In genomic region chr14:70640938-70641547, GRCh38 we compare ENCODE assay signal across 8 cellular contexts. TPM values are rescaled to one million over a fixed set of nuclear protein-coding genes. Genes with fewer than 3 reads are reported as not detected.
DNase-seq lines count a peak whose midpoint lies in the region; ATAC-seq and TF ChIP-seq lines count a peak whose summit lies in the region.

No MANE protein-coding gene starts in this region.

- H3K9me3 ChIP-seq in PC-9 (ENCODE audit: insufficient read depth, low read depth) = peaks cover 7% of the 10 kb centered on the region
- H3K9me3 ChIP-seq in right atrium auricular region = no peaks in the 10 kb centered on the region

- peaks cover 32% of the 10 kb centered on the region for H3K4me1 ChIP-seq in PC-9 (replicated peaks; ENCODE audit: insufficient read depth)
- peaks cover 0 to 24% of the 10 kb centered on the region in 2 donors for H3K4me1 ChIP-seq in right atrium auricular region
- H3K4me1 ChIP-seq in rectal smooth muscle tissue (ENCODE audit: control insufficient read depth, insufficient read depth, low read length) = no peaks in the 10 kb centered on the region

- peak overlapping the region; percentile 74 for H2AFZ ChIP-seq in PC-9

- no peaks in the 10 kb centered on the region for H3K27me3 ChIP-seq in PC-9 (ENCODE audit: insufficient read depth, low read depth)
- H3K27me3 ChIP-seq in right atrium auricular region = no peaks in the 10 kb centered on the region
- H3K27me3 ChIP-seq in rectal smooth muscle tissue (ENCODE audit: control insufficient read depth, insufficient read depth, low read length) = no peaks in the 10 kb centered on the region

- H4K20me1 ChIP-seq in PC-9 (ENCODE audit: insufficient read depth) = no peaks in the 10 kb centered on the region

- 0 out of 2 replicates have a peak overlapping the region, but pooled peaks have one; percentile 1 for H3K27ac ChIP-seq in PC-9
- H3K27ac ChIP-seq in right atrium auricular region = no peak overlapping the region
- H3K27ac ChIP-seq in rectal smooth muscle tissue (ENCODE audit: low read depth, low read length) = no peak overlapping the region

- CTCF ChIA-PET in PC-9 (lab: Charles Lee) = interaction anchor here (0.6 kb wide), 1 partner anchor 177 kb away, joined by 13 read pairs; no protein-coding TSS in a partner anchor

- H3F3A ChIP-seq in PC-9 (ENCODE audit: insufficient read depth, low read depth) = peaks cover 15% of the 10 kb centered on the region

- peak overlapping the region; percentile 74 for H3K4me2 ChIP-seq in PC-9

- intact Hi-C loops in CD14-positive monocyte (cut with micrococcal nuclease) = loop anchor here in 1 of 2 donors (5.0 kb wide), 1 partner anchor 51 kb away; no protein-coding TSS in a partner anchor
- intact Hi-C loops in PC-9 (cut with micrococcal nuclease; ENCODE audit: unreplicated experiment) = loop anchor here (1.0 to 2.0 kb wide), 5 partner anchors 24 to 168 kb away; partner anchors contain the start of gene MAP3K9

- peaks cover 0 to 14% of the 10 kb centered on the region in 2 donors for H3K36me3 Mint-ChIP-seq in CD14-positive monocyte

- peak; percentile 82 for ATAC-seq in HG03354 (IDR thresholded peaks at IDR 0.05; ENCODE audit: poor library complexity, severe bottlenecking, unreplicated experiment)

- no peak for DNase-seq in CD14-positive monocyte (ENCODE audit: low spot score)
- peak; percentile 59 for DNase-seq in GM19238 (ENCODE audit: insufficient read length, low spot score)
- peak; percentile 47 to 77 for DNase-seq in PC-9
- DNase-seq in activated naive CD4-positive, alpha-beta T cell treated with anti-CD3 and anti-CD28 coated beads, Interleukin-2, amount 50 U/mL, for 16 hours = peak; percentile 63
- DNase-seq in right atrium auricular region (ENCODE audit: low spot score) = no peak
- DNase-seq in NAMALWA (ENCODE audit: low spot score) = no peak

- H3K4me1 Mint-ChIP-seq in CD14-positive monocyte = peaks cover 25% of the 10 kb centered on the region

- peaks cover 36 to 47% (median 42%) of the 10 kb centered on the region in 3 donors for H3K27me3 Mint-ChIP-seq in CD14-positive monocyte (ENCODE audit: low read depth in 3 of 3)

- TSS peak; percentile 62 for BruUV-seq in PC-9 (replicated peaks; lab: Mats Ljungman, UMichigan)

- H3K9me2 ChIP-seq in PC-9 (ENCODE audit: insufficient read depth) = no peaks in the 10 kb centered on the region

- no peak overlapping the region for H3K9ac ChIP-seq in rectal smooth muscle tissue (ENCODE audit: low read length)

- peak overlapping the region; percentile 97 for H3K4me3 ChIP-seq in PC-9
- peak overlapping the region; percentile 68 to 71 for H3K4me3 ChIP-seq in right atrium auricular region
- H3K4me3 ChIP-seq in rectal smooth muscle tissue (ENCODE audit: low read length) = peak overlapping the region; percentile 69

- H3K79me2 ChIP-seq in PC-9 (ENCODE audit: low read depth) = no peaks in the 10 kb centered on the region

- POLR2A ChIA-PET in PC-9 (lab: Charles Lee; ENCODE audit: unreplicated experiment) = no interaction called here

- H3K36me3 ChIP-seq in PC-9 (ENCODE audit: low read depth) (no peaks in the 10 kb centered on the region), right atrium auricular region (no peaks in the 10 kb centered on the region), rectal smooth muscle tissue (ENCODE audit: control insufficient read depth, insufficient read depth, low read length) (no peaks in the 10 kb centered on the region)

- no peak for TF ChIP-seq CTCF in CD14-positive monocyte (IDR thresholded peaks at IDR 0.05)
- TF ChIP-seq CTCF in PC-9 (conservative IDR thresholded peaks at IDR 0.05) = no peak
- no peak for TF ChIP-seq CTCF in right atrium auricular region (IDR thresholded peaks at IDR 0.05)

- peak overlapping the region; percentile 85 to 96 for H3K4me3 Mint-ChIP-seq in CD14-positive monocyte

- H3K9me3 Mint-ChIP-seq in CD14-positive monocyte = peaks cover 3 to 21% (median 12%) of the 10 kb centered on the region in 7 donors

- peak overlapping the region in 3 of 7 donors; percentile 14 to 65 (median 40) for H3K27ac Mint-ChIP-seq in CD14-positive monocyte

RNA-seq across cellular contexts. Expression of gene TTC9, which starts 0.7 kb away (rescaled TPM):
- 1 to 10 TPM in 1 of 2 donors, under 1 TPM in 1; 0.99 to 2.1 TPM for polyA plus RNA-seq in CD14-positive monocyte
- 9.3 and 9.9 TPM in 2 replicates for total RNA-seq in PC-9 (2021)
- 1 to 10 TPM; 2.2 to 5.3 TPM for total RNA-seq in right atrium auricular region

RNA-seq across cellular contexts. Expression of gene MED6, which starts 40.6 kb away (rescaled TPM):
- polyA plus RNA-seq in CD14-positive monocyte = 10 to 100 TPM; 11.9 to 22.3 TPM
- 46.5 and 58.2 TPM in 2 replicates for total RNA-seq in PC-9 (2021)
- total RNA-seq in right atrium auricular region = 10 to 100 TPM; 12.1 to 17.9 TPM

Comparison
In these comparisons a context has a peak if more than half of its experiments do, and no peak if none do; other contexts are left out.
1. DNase-seq: peak in GM19238 (single experiment), PC-9 (2 of 2) and activated naive CD4-positive, alpha-beta T cell treated with anti-CD3 and anti-CD28 coated beads, Interleukin-2, amount 50 U/mL, for 16 hours (single experiment); none in CD14-positive monocyte (single experiment), right atrium auricular region (single experiment) and NAMALWA (single experiment).
2. Peak in every context shown above with its lines, with median percentiles within 50 percentile points of each other: H3K4me3 ChIP-seq.